Comparison of ENCODE assay signal across 1 cellular context in the genomic region with DNA sequence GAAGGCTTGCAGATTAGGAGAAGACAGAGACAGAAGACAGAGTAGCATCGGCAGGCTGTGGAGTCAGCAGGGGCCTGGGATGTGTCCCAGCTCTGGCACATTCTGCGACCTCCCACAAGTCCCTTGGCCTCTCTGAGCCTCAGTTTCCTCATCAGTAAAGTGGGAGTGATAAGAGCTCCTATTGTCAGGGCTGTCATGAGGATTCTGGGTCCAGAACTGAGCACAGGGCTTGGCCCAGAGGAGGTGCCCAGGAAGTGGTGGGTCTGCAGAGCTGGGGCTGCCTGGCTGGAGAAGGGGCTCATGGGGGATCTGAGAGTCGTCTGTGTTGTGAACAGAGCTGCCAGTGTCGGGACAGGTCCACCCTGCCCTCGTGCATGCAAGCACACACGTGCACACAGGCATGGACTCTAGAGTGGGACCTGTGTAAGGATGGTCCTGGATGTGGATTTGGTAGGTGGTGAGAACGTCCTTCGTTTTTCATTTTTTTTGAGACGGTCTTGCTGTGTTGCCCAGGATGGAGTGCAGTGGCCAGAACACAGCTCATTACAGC.
TF ChIP-seq lines count a peak whose summit lies in the region.

No MANE protein-coding gene starts in this region.

TF ChIP-seq in HepG2, 621 proteins besides CTCF, POLR2A, EP300 and RAD21 (continued from another document):
- TF ChIP-seq PAXIP1 (CRISPR knock-in tag; conservative IDR thresholded peaks at IDR 0.05), result no peak
- no peak for TF ChIP-seq NKX3-1 (CRISPR knock-in tag; IDR thresholded peaks at IDR 0.05)
